In the genomic region with DNA sequence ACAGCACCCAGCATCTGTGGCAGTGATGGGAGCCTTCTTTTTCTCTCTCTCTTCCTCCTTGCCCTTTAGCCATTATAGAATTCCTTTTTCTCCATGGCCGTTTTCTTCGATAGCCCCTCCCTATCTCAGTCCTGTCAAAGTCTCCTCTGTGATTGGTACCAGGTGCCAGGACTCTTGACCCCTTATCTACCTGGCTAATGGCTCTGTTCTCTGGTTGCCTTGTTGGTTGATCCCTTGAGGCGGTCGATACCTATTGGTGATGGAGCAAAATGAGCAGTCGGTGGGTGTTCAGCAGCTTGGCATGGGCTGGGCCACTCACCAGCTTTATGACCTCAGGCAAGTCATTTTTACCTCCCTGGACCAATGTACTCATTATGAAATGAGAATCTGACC, we compare ENCODE assay signal across 9 cellular contexts. TPM values are rescaled to one million over a fixed set of nuclear protein-coding genes. Genes with fewer than 3 reads are reported as not detected.
DNase-seq lines count a peak whose midpoint lies in the region; ATAC-seq, FAIRE-seq and TF ChIP-seq lines count a peak whose summit lies in the region.
"Had no signal": no experiment of that assay in that cellular context is flagged by ENCODE, and none has a peak within 500 bp of the region (broad histone marks: within the 10 kb centered on the region; RNA-seq: fewer than 3 reads in every experiment).

No MANE protein-coding gene starts in this region.

- H3K36me3 ChIP-seq in CD4-positive, alpha-beta memory T cell (ENCODE audit: insufficient read depth, low read length) = no peaks in the 10 kb centered on the region
- peaks cover 11% of the 10 kb centered on the region for H3K36me3 ChIP-seq in HUES6 (ENCODE audit: control insufficient read depth, insufficient read depth, low read length)
- peaks cover 12% of the 10 kb centered on the region for H3K36me3 ChIP-seq in bronchial epithelial cell (ENCODE audit: control insufficient read depth, insufficient read depth, low read length)
- no peaks in the 10 kb centered on the region for H3K36me3 ChIP-seq in naive thymus-derived CD4-positive, alpha-beta T cell (ENCODE audit: control insufficient read depth in 2 of 3, insufficient read depth in 3 of 3, low read length in 3 of 3)

- TF ChIP-seq CTCF in bronchial epithelial cell (IDR thresholded peaks at IDR 0.05; ENCODE audit: insufficient read depth, low read length, severe bottlenecking) = no peak

- H3K27ac Mint-ChIP-seq in CD4-positive, alpha-beta memory T cell = peak overlapping the region in 3 of 7 donors; percentile 45 to 80 (median 68)
- H3K27ac Mint-ChIP-seq in naive thymus-derived CD4-positive, alpha-beta T cell = peak overlapping the region in 2 of 9 donors; percentile 36 to 63

- peaks cover 0 to 13% of the 10 kb centered on the region in 2 donors for H3K36me3 Mint-ChIP-seq in CD4-positive, alpha-beta memory T cell
- H3K36me3 Mint-ChIP-seq in naive thymus-derived CD4-positive, alpha-beta T cell = peaks cover 0 to 16% (median 0%) of the 10 kb centered on the region in 5 donors

- H3K4me1 Mint-ChIP-seq in CD4-positive, alpha-beta memory T cell = peaks cover 12 to 38% (median 22%) of the 10 kb centered on the region in 4 donors
- H3K4me1 Mint-ChIP-seq in naive thymus-derived CD4-positive, alpha-beta T cell = peaks cover 17 to 62% (median 21%) of the 10 kb centered on the region in 7 donors

- H3K4me1 ChIP-seq in CD4-positive, alpha-beta memory T cell (ENCODE audit: insufficient read depth, low read length) = peaks cover 29% of the 10 kb centered on the region
- peaks cover 55% of the 10 kb centered on the region for H3K4me1 ChIP-seq in HUES6 (ENCODE audit: control insufficient read depth, insufficient read depth, low read length)
- H3K4me1 ChIP-seq in naive thymus-derived CD4-positive, alpha-beta T cell (ENCODE audit: control insufficient read depth in 2 of 2, insufficient read depth in 2 of 2, low read length in 2 of 2) = peaks cover 17 to 23% of the 10 kb centered on the region in 2 donors

- peaks cover 27 to 33% of the 10 kb centered on the region in 2 donors for H3K27me3 Mint-ChIP-seq in CD4-positive, alpha-beta memory T cell
- H3K27me3 Mint-ChIP-seq in naive thymus-derived CD4-positive, alpha-beta T cell = peaks cover 26 to 47% (median 40%) of the 10 kb centered on the region in 5 donors

- peaks cover 20% of the 10 kb centered on the region for H3K27me3 ChIP-seq in CD4-positive, alpha-beta memory T cell (ENCODE audit: insufficient read depth, low read length)
- H3K27me3 ChIP-seq in HUES6 (ENCODE audit: control insufficient read depth, insufficient read depth, low read length) (peaks cover 36% of the 10 kb centered on the region), bronchial epithelial cell (ENCODE audit: control insufficient read depth, insufficient read depth, low read length) (no peaks in the 10 kb centered on the region)
- peaks cover 17 to 26% of the 10 kb centered on the region in 2 donors for H3K27me3 ChIP-seq in naive thymus-derived CD4-positive, alpha-beta T cell (ENCODE audit: control insufficient read depth in 2 of 2, insufficient read depth in 2 of 2, low read length in 2 of 2)

- no peak overlapping the region for H3K27ac ChIP-seq in CD4-positive, alpha-beta memory T cell (ENCODE audit: low read depth, low read length)
- no peak overlapping the region for H3K27ac ChIP-seq in HUES6 (ENCODE audit: low read depth, low read length)
- no peak overlapping the region for H3K27ac ChIP-seq in naive thymus-derived CD4-positive, alpha-beta T cell (ENCODE audit: low read depth, low read length)

- DNase-seq in CD4-positive, alpha-beta memory T cell = no peak
- DNase-seq in bronchial epithelial cell (ENCODE audit: low read depth) (peak; percentile 11), GM19238 (ENCODE audit: insufficient read length, low spot score) (no peak), C1 segment of cervical spinal cord (lab: John Stamatoyannopoulos, UW) (no peak), AG08395 (ENCODE audit: low spot score) (no peak), occipital lobe (lab: John Stamatoyannopoulos, UW) (no peak)
- DNase-seq in naive thymus-derived CD4-positive, alpha-beta T cell = no peak

- H3K9ac ChIP-seq in HUES6 (ENCODE audit: low read length) = peak overlapping the region; percentile 93

- no peaks in the 10 kb centered on the region for H3K9me3 ChIP-seq in CD4-positive, alpha-beta memory T cell (ENCODE audit: control insufficient read depth in 1 of 2, low read length in 2 of 2)
- no peaks in the 10 kb centered on the region for H3K9me3 ChIP-seq in HUES6 (ENCODE audit: control insufficient read depth, insufficient read depth, low read depth, low read length)
- no peaks in the 10 kb centered on the region for H3K9me3 ChIP-seq in naive thymus-derived CD4-positive, alpha-beta T cell (ENCODE audit: control insufficient read depth in 2 of 3, low read length in 3 of 3)

- H3K4me3 Mint-ChIP-seq in CD4-positive, alpha-beta memory T cell = peak overlapping the region; percentile 10 to 97 (median 42)
- peak overlapping the region in 9 of 10 donors; percentile 8 to 98 (median 90) for H3K4me3 Mint-ChIP-seq in naive thymus-derived CD4-positive, alpha-beta T cell

- no peak for ATAC-seq in naive thymus-derived CD4-positive, alpha-beta T cell

- H3K4me3 ChIP-seq in CD4-positive, alpha-beta memory T cell (ENCODE audit: low read length in 2 of 2) = no peak overlapping the region
- H3K4me3 ChIP-seq in HUES6 (ENCODE audit: low read depth, low read length) (peak overlapping the region; percentile 90), bronchial epithelial cell (ENCODE audit: low read depth, low read length) (no peak overlapping the region)
- H3K4me3 ChIP-seq in naive thymus-derived CD4-positive, alpha-beta T cell (ENCODE audit: low read length) = no peak overlapping the region

- CTCF ChIA-PET in CD4-positive, alpha-beta memory T cell (lab: Charles Lee; ENCODE audit: partially characterized antibody) = interaction anchor here (1.4 kb wide), 1 partner anchor 11 kb away, joined by 4 read pairs; no protein-coding TSS in a partner anchor
- CTCF ChIA-PET in naive thymus-derived CD4-positive, alpha-beta T cell (lab: Charles Lee) = no interaction called here

- POLR2A ChIA-PET in CD4-positive, alpha-beta memory T cell (lab: Charles Lee; ENCODE audit: partially characterized antibody) = interaction anchor here (2.5 kb wide), 1 partner anchor 52 kb away, joined by 17 read pairs; no protein-coding TSS in a partner anchor
- POLR2A ChIA-PET in naive thymus-derived CD4-positive, alpha-beta T cell (lab: Charles Lee) = no interaction called here

- FAIRE-seq in bronchial epithelial cell (lab: Jason Lieb, UNC) = no peak
- FAIRE-seq: urothelium cell line had no signal

- no peaks in the 10 kb centered on the region for H3K9me3 Mint-ChIP-seq in CD4-positive, alpha-beta memory T cell
- peaks cover 0 to 2% (median 0%) of the 10 kb centered on the region in 11 donors for H3K9me3 Mint-ChIP-seq in naive thymus-derived CD4-positive, alpha-beta T cell

- intact Hi-C loops in CD4-positive, alpha-beta memory T cell (cut with micrococcal nuclease) = no loop called here
- intact Hi-C loops in naive thymus-derived CD4-positive, alpha-beta T cell (cut with micrococcal nuclease) = loop anchor here in 1 of 2 donors (5.0 kb wide), 1 partner anchor 247 kb away; a partner anchor contains a TSS

RNA-seq across cellular contexts. Expression of a gene that starts 2.0 kb away (rescaled TPM):
- total RNA-seq in CD4-positive, alpha-beta memory T cell = 1 to 10 TPM; 2.7 to 3.1 TPM
- under 1 TPM in 1 of 2 donors, not detected in 1; 0.09 TPM for polyA plus RNA-seq in CD4-positive, alpha-beta memory T cell
- 19.2 and 31.7 TPM in 2 replicates for total RNA-seq in bronchial epithelial cell
- total RNA-seq in naive thymus-derived CD4-positive, alpha-beta T cell = 10 to 100 TPM in 3 of 5 experiments, under 1 TPM in 2; 0.57 to 83.4 (median 12.5) TPM
- not detected for polyA plus RNA-seq in naive thymus-derived CD4-positive, alpha-beta T cell
- 3.1 TPM for total RNA-seq in occipital lobe
